ENCODE assay signal across 8 cellular contexts in genomic region chr16:11251525-11252481, GRCh38. TPM values are rescaled to one million over a fixed set of nuclear protein-coding genes. Genes with fewer than 3 reads are reported as not detected.
DNase-seq lines count a peak whose midpoint lies in the region; ATAC-seq and TF ChIP-seq lines count a peak whose summit lies in the region.
"Had no signal": no experiment of that assay in that cellular context is flagged by ENCODE, and none has a peak within 500 bp of the region (broad histone marks: within the 10 kb centered on the region; RNA-seq: fewer than 3 reads in every experiment).

No MANE protein-coding gene starts in this region.

- 67 to 80% methylated on average over 18 of the region's 18 CpGs for WGBS in upper lobe of left lung, 2 donors

- no peak overlapping the region for H3K4me3 ChIP-seq in NB4 (ENCODE audit: low read depth, low read length)
- no peak overlapping the region for H3K4me3 ChIP-seq in mucosa of descending colon
- H3K4me3 ChIP-seq in upper lobe of left lung: peak overlapping the region in 2 of 4 donors; percentile 92 to 93
- no peak overlapping the region for H3K4me3 ChIP-seq in neural progenitor cell

- H3K27me3 ChIP-seq in upper lobe of left lung: no peaks in the 10 kb centered on the region
- peaks cover 25% of the 10 kb centered on the region for H3K27me3 ChIP-seq in neural progenitor cell

- no peaks in the 10 kb centered on the region for H3K79me2 ChIP-seq in neural progenitor cell (ENCODE audit: low read depth)

- H3K27me3 Mint-ChIP-seq in activated T-helper 2 cell treated with anti-CD3 and anti-CD28 coated beads, Interferon-gamma antibody, Interleukin-2, Interleukin-4, amounts not matched to agents 10 μg/mL and 5 μg/mL and 100 μg/mL, durations not matched to agents 14 hours and 24 hours and 36 hours (ENCODE audit: low read depth): no peaks in the 10 kb centered on the region
- H3K27me3 Mint-ChIP-seq in neural progenitor cell (ENCODE audit: insufficient read depth, low read depth): peaks cover 8% of the 10 kb centered on the region

- H3K4me3 Mint-ChIP-seq in activated T-helper 2 cell treated with anti-CD3 and anti-CD28 coated beads, Interferon-gamma antibody, Interleukin-2, Interleukin-4, amounts not matched to agents 10 μg/mL and 5 μg/mL and 100 μg/mL, durations not matched to agents 14 hours and 24 hours and 36 hours (ENCODE audit: low read depth): peak overlapping the region; percentile 99
- no peak overlapping the region for H3K4me3 Mint-ChIP-seq in neural progenitor cell

- ATAC-seq in mucosa of descending colon (no peak), upper lobe of left lung (ENCODE audit: low FRiP score in 2 of 2) (no peak), HG02678 (IDR thresholded peaks at IDR 0.05; ENCODE audit: unreplicated experiment) (no peak)

- TF ChIP-seq CTCF in NB4 (IDR thresholded peaks at IDR 0.05; ENCODE audit: low read depth, low read length) (no peak), mucosa of descending colon (IDR thresholded peaks at IDR 0.05) (no peak), upper lobe of left lung (IDR thresholded peaks at IDR 0.05) (no peak), neural progenitor cell (IDR thresholded peaks at IDR 0.05) (no peak)

- intact Hi-C loops in activated T-helper 2 cell treated with anti-CD3 and anti-CD28 coated beads, Interferon-gamma antibody, Interleukin-2, Interleukin-4, amounts not matched to agents 10 μg/mL and 5 μg/mL and 100 μg/mL, durations not matched to agents 14 hours and 24 hours and 36 hours (cut with micrococcal nuclease): loop anchor here (1.0 to 10.0 kb wide), 9 partner anchors 18 to 543 kb away; partner anchors contain the start of genes CIITA and ZC3H7A
- intact Hi-C loops in mucosa of descending colon (cut with DNase I, micrococcal nuclease): loop anchor here in 1 of 2 donors (10.0 kb wide), 1 partner anchor 277 kb away; no protein-coding TSS in a partner anchor

- peaks cover 1% of the 10 kb centered on the region for H3F3A ChIP-seq in neural progenitor cell (ENCODE audit: low read depth)

- H3K27ac ChIP-seq in upper lobe of left lung: peak overlapping the region in 2 of 4 donors; percentile 14 to 19
- H3K27ac ChIP-seq in neural progenitor cell: no peak overlapping the region
- H3K27ac ChIP-seq: KMS-11 had no signal

- H3K36me3 Mint-ChIP-seq in activated T-helper 2 cell treated with anti-CD3 and anti-CD28 coated beads, Interferon-gamma antibody, Interleukin-2, Interleukin-4, amounts not matched to agents 10 μg/mL and 5 μg/mL and 100 μg/mL, durations not matched to agents 14 hours and 24 hours and 36 hours (ENCODE audit: low read depth): peaks cover 79% of the 10 kb centered on the region
- H3K36me3 Mint-ChIP-seq in neural progenitor cell: no peaks in the 10 kb centered on the region

- peaks cover 15% of the 10 kb centered on the region for H4K20me1 ChIP-seq in neural progenitor cell (ENCODE audit: low read depth)

- H3K4me1 Mint-ChIP-seq in activated T-helper 2 cell treated with anti-CD3 and anti-CD28 coated beads, Interferon-gamma antibody, Interleukin-2, Interleukin-4, amounts not matched to agents 10 μg/mL and 5 μg/mL and 100 μg/mL, durations not matched to agents 14 hours and 24 hours and 36 hours (ENCODE audit: low read depth): peaks cover 36% of the 10 kb centered on the region
- peaks cover 5% of the 10 kb centered on the region for H3K4me1 Mint-ChIP-seq in neural progenitor cell

- peaks cover 4% of the 10 kb centered on the region for H3K4me1 ChIP-seq in mucosa of descending colon (ENCODE audit: low read depth)
- H3K4me1 ChIP-seq in upper lobe of left lung: peaks cover 20 to 24% (median 22%) of the 10 kb centered on the region in 4 donors
- H3K4me1 ChIP-seq in neural progenitor cell: peaks cover 6% of the 10 kb centered on the region

- H3K4me2 ChIP-seq in neural progenitor cell: no peak overlapping the region
- H3K4me2 ChIP-seq: KMS-11 had no signal

- no peaks in the 10 kb centered on the region for H3K9me3 ChIP-seq in mucosa of descending colon
- H3K9me3 ChIP-seq in upper lobe of left lung: no peaks in the 10 kb centered on the region
- no peaks in the 10 kb centered on the region for H3K9me3 ChIP-seq in neural progenitor cell (ENCODE audit: low read depth)

- TF ChIP-seq POLR2A in NB4 (IDR thresholded peaks at IDR 0.05; ENCODE audit: extremely low read depth, insufficient read length) (no peak), upper lobe of left lung (IDR thresholded peaks at IDR 0.05) (peak in 1 of 4 donors; percentile 29)

- H3K9ac ChIP-seq in neural progenitor cell: no peak overlapping the region
- H3K9ac ChIP-seq: KMS-11 had no signal

- H3K36me3 ChIP-seq in mucosa of descending colon (ENCODE audit: low read depth) (no peaks in the 10 kb centered on the region), upper lobe of left lung (peaks cover 0 to 7% (median 0%) of the 10 kb centered on the region in 4 donors), neural progenitor cell (no peaks in the 10 kb centered on the region)

- DNase-seq in NB4 (ENCODE audit: low read depth) (peak; percentile 59), mucosa of descending colon (peak in 2 of 3 donors; percentile 51 to 80), upper lobe of left lung (peak; percentile 58 to 83), NCI-H69 (lab: John Stamatoyannopoulos, UW) (no peak), neural progenitor cell (ENCODE audit: low spot score) (no peak)
- DNase-seq in activated T-helper 2 cell treated with anti-CD3 and anti-CD28 coated beads, Interferon-gamma antibody, Interleukin-2, Interleukin-4, amounts not matched to agents 10 μg/mL and 5 μg/mL and 100 μg/mL, durations not matched to agents 14 hours and 24 hours and 36 hours (ENCODE audit: low spot score): peak; percentile 71

- H3K27ac Mint-ChIP-seq in activated T-helper 2 cell treated with anti-CD3 and anti-CD28 coated beads, Interferon-gamma antibody, Interleukin-2, Interleukin-4, amounts not matched to agents 10 μg/mL and 5 μg/mL and 100 μg/mL, durations not matched to agents 14 hours and 24 hours and 36 hours: peak overlapping the region; percentile 91
- no peak overlapping the region for H3K27ac Mint-ChIP-seq in neural progenitor cell

- H2AFZ ChIP-seq in neural progenitor cell (replicated peaks): no peak overlapping the region

- no peak for TF ChIP-seq EP300 in upper lobe of left lung (IDR thresholded peaks at IDR 0.05)

- H3K9me3 Mint-ChIP-seq in activated T-helper 2 cell treated with anti-CD3 and anti-CD28 coated beads, Interferon-gamma antibody, Interleukin-2, Interleukin-4, amounts not matched to agents 10 μg/mL and 5 μg/mL and 100 μg/mL, durations not matched to agents 14 hours and 24 hours and 36 hours: no peaks in the 10 kb centered on the region
- H3K9me3 Mint-ChIP-seq in neural progenitor cell: no peaks in the 10 kb centered on the region

RNA-seq across cellular contexts. Expression of gene SOCS1, which starts 4.2 kb away (rescaled TPM):
- 217 and 219 TPM in 2 replicates for total RNA-seq in activated T-helper 2 cell treated with anti-CD3 and anti-CD28 coated beads, Interferon-gamma antibody, Interleukin-2, Interleukin-4, amounts not matched to agents 10 μg/mL and 5 μg/mL and 100 μg/mL, durations not matched to agents 14 hours and 24 hours and 36 hours
- total RNA-seq in mucosa of descending colon (1 to 10 TPM; 4.0 to 6.5 (median 4.1) TPM), upper lobe of left lung (10 to 100 TPM in 5 of 6 donors, 1 to 10 TPM in 1; 9.4 to 36.6 (median 18.5) TPM), neural progenitor cell (ENCODE audit: low replicate concordance) (1.6 and 7.3 TPM in 2 replicates)

RNA-seq across cellular contexts. Expression of gene TNP2, which starts 17.3 kb away (rescaled TPM):
- total RNA-seq in activated T-helper 2 cell treated with anti-CD3 and anti-CD28 coated beads, Interferon-gamma antibody, Interleukin-2, Interleukin-4, amounts not matched to agents 10 μg/mL and 5 μg/mL and 100 μg/mL, durations not matched to agents 14 hours and 24 hours and 36 hours: not detected in 2 replicates
- total RNA-seq in mucosa of descending colon (not detected), upper lobe of left lung (not detected), neural progenitor cell (ENCODE audit: low replicate concordance) (not detected in 2 replicates)

RNA-seq across cellular contexts. Expression of gene PRM3, which starts 21.6 kb away (rescaled TPM):
- total RNA-seq in activated T-helper 2 cell treated with anti-CD3 and anti-CD28 coated beads, Interferon-gamma antibody, Interleukin-2, Interleukin-4, amounts not matched to agents 10 μg/mL and 5 μg/mL and 100 μg/mL, durations not matched to agents 14 hours and 24 hours and 36 hours: not detected in 2 replicates
- total RNA-seq in mucosa of descending colon (not detected), upper lobe of left lung (not detected), neural progenitor cell (ENCODE audit: low replicate concordance) (not detected in 2 replicates)

RNA-seq across cellular contexts. Expression of gene PRM2, which starts 24.5 kb away (rescaled TPM):
- total RNA-seq in activated T-helper 2 cell treated with anti-CD3 and anti-CD28 coated beads, Interferon-gamma antibody, Interleukin-2, Interleukin-4, amounts not matched to agents 10 μg/mL and 5 μg/mL and 100 μg/mL, durations not matched to agents 14 hours and 24 hours and 36 hours: not detected in 2 replicates
- total RNA-seq in mucosa of descending colon: not detected
- total RNA-seq in upper lobe of left lung: not detected
- not detected in 2 replicates for total RNA-seq in neural progenitor cell (ENCODE audit: low replicate concordance)

RNA-seq across cellular contexts. Expression of gene PRM1, which starts 29.3 kb away (rescaled TPM):
- not detected in 2 replicates for total RNA-seq in activated T-helper 2 cell treated with anti-CD3 and anti-CD28 coated beads, Interferon-gamma antibody, Interleukin-2, Interleukin-4, amounts not matched to agents 10 μg/mL and 5 μg/mL and 100 μg/mL, durations not matched to agents 14 hours and 24 hours and 36 hours
- total RNA-seq in mucosa of descending colon (not detected), upper lobe of left lung (not detected), neural progenitor cell (ENCODE audit: low replicate concordance) (not detected in 2 replicates)

Comparison
In these comparisons a context has a peak if more than half of its experiments do, and no peak if none do; other contexts are left out.
1. DNase-seq: peak in NB4 (single experiment), activated T-helper 2 cell treated with anti-CD3 and anti-CD28 coated beads, Interferon-gamma antibody, Interleukin-2, Interleukin-4, amounts not matched to agents 10 μg/mL and 5 μg/mL and 100 μg/mL, durations not matched to agents 14 hours and 24 hours and 36 hours (single experiment), mucosa of descending colon (2 of 3) and upper lobe of left lung (2 of 2); none in NCI-H69 (single experiment) and neural progenitor cell (single experiment).